Comparison of ENCODE assay signal across 1 cellular context in the genomic region with DNA sequence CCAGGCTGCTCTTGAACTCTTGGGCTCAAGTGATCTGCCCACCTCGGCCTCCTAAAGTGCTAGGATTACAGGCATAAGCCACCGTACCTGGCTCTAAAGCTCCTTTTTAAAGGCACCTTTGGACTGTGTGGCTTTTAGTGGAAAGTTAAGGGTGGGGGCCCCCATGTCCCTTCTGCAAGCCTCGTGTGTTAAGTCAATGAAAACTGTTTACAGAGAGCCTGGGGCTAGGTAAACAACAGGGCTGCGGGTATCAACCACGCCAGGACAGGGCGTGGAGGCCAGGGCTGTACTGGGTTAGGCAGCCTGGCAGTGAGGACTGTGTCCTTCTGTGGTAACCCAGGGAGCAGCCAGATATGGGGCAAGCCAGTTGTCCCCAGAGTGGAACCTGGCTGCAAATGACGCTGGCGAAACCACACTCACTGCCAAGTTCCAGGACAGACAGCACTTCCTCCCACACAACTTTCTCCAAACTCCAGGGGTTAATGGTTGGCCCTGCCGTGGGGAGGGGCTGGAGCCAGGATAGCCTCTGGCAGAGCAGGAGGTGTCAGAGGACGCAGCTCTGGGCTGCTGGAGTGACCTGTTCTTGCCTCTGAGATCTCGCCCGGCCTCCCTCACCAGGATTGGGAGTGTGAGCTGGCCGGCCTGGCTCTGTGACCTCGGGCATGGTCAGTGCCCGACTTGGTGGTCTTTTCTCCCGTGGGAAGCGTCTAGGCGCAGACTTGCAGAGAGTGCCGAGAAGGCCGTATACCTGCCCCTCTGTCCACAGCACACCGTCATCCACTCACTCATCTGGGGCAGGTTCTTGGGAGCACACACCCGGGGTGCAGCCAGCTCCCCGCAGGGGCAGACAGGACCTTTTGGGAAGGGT.
TF ChIP-seq lines count a peak whose summit lies in the region.

No MANE protein-coding gene starts in this region.

TF ChIP-seq in HepG2, 621 proteins besides CTCF, POLR2A, EP300 and RAD21 (continued from another document and continues in another):
- TF ChIP-seq KIAA2018 (CRISPR knock-in tag; IDR thresholded peaks at IDR 0.05; ENCODE audit: borderline replicate concordance) = no peak
- peak; percentile 93 for TF ChIP-seq CHCHD3 (CRISPR knock-in tag; IDR thresholded peaks at IDR 0.05)
- TF ChIP-seq ZFX (CRISPR knock-in tag; IDR thresholded peaks at IDR 0.05; ENCODE audit: low read depth) = peak; percentile 77; the same call in 1 of the 2 replicates
- peak; percentile 97 for TF ChIP-seq MEF2D (CRISPR knock-in tag; IDR thresholded peaks at IDR 0.05)
- TF ChIP-seq POLR2AphosphoS2 (IDR thresholded peaks at IDR 0.05; ENCODE audit: low read depth, low read length) = no peak
- no peak for TF ChIP-seq BCLAF1 (IDR thresholded peaks at IDR 0.05)
- TF ChIP-seq NFIC (IDR thresholded peaks at IDR 0.05; ENCODE audit: low read length) = peak; percentile 87; the same call in 1 of the 2 replicates
- TF ChIP-seq WIZ (CRISPR knock-in tag; IDR thresholded peaks at IDR 0.05) = no peak; the same call in 1 of the 2 replicates
- TF ChIP-seq, protein P1, sequence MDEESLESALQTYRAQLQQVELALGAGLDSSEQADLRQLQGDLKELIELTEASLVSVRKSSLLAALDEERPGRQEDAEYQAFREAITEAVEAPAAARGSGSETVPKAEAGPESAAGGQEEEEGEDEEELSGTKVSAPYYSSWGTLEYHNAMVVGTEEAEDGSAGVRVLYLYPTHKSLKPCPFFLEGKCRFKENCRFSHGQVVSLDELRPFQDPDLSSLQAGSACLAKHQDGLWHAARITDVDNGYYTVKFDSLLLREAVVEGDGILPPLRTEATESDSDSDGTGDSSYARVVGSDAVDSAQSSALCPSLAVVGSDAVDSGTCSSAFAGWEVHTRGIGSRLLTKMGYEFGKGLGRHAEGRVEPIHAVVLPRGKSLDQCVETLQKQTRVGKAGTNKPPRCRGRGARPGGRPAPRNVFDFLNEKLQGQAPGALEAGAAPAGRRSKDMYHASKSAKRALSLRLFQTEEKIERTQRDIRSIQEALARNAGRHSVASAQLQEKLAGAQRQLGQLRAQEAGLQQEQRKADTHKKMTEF (CRISPR knock-in tag; IDR thresholded peaks at IDR 0.05) = peak; percentile 99
- TF ChIP-seq, protein P2, sequence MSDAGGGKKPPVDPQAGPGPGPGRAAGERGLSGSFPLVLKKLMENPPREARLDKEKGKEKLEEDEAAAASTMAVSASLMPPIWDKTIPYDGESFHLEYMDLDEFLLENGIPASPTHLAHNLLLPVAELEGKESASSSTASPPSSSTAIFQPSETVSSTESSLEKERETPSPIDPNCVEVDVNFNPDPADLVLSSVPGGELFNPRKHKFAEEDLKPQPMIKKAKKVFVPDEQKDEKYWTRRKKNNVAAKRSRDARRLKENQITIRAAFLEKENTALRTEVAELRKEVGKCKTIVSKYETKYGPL (CRISPR knock-in tag; IDR thresholded peaks at IDR 0.05) = peak; percentile 36; the same call in 1 of the 2 replicates
- no peak for TF ChIP-seq NONO (IDR thresholded peaks at IDR 0.05)
- TF ChIP-seq NONO (CRISPR knock-in tag; conservative IDR thresholded peaks at IDR 0.05) = peak; percentile 97
- TF ChIP-seq ZNF124 (CRISPR knock-in tag; IDR thresholded peaks at IDR 0.05) = peak; percentile 91; the same call in 1 of the 2 replicates
- no peak; the same call in 1 of the 2 replicates for TF ChIP-seq ZNF761 (CRISPR knock-in tag; conservative IDR thresholded peaks at IDR 0.05)
- peak; percentile 94 for TF ChIP-seq ZNF138 (CRISPR knock-in tag; IDR thresholded peaks at IDR 0.05; ENCODE audit: low read depth)
- TF ChIP-seq ZBTB49 (CRISPR knock-in tag; IDR thresholded peaks at IDR 0.05; ENCODE audit: borderline replicate concordance) = 0 out of 2 replicates have a peak, but pooled peaks have one; percentile 48
- TF ChIP-seq FOXM1 (CRISPR knock-in tag; IDR thresholded peaks at IDR 0.05) = no peak
- TF ChIP-seq ZNF576 (CRISPR knock-in tag; IDR thresholded peaks at IDR 0.05) = no peak
- 0 out of 2 replicates have a peak, but pooled peaks have one; percentile 80 for TF ChIP-seq ZNF713 (CRISPR knock-in tag; IDR thresholded peaks at IDR 0.05)
- TF ChIP-seq ZMYM3 (CRISPR knock-in tag; IDR thresholded peaks at IDR 0.05) = peak; percentile 92
- peak; percentile 88; the same call in 1 of the 2 replicates for TF ChIP-seq NCOR1 (IDR thresholded peaks at IDR 0.05; ENCODE audit: borderline replicate concordance, low read length)
- peak; percentile 90 for TF ChIP-seq ZNF136 (CRISPR knock-in tag; IDR thresholded peaks at IDR 0.05; ENCODE audit: low read depth)
- no peak for TF ChIP-seq HNRNPK (IDR thresholded peaks at IDR 0.05; ENCODE audit: low read depth, low read length, poor library complexity, severe bottlenecking)
- TF ChIP-seq, protein P3, sequence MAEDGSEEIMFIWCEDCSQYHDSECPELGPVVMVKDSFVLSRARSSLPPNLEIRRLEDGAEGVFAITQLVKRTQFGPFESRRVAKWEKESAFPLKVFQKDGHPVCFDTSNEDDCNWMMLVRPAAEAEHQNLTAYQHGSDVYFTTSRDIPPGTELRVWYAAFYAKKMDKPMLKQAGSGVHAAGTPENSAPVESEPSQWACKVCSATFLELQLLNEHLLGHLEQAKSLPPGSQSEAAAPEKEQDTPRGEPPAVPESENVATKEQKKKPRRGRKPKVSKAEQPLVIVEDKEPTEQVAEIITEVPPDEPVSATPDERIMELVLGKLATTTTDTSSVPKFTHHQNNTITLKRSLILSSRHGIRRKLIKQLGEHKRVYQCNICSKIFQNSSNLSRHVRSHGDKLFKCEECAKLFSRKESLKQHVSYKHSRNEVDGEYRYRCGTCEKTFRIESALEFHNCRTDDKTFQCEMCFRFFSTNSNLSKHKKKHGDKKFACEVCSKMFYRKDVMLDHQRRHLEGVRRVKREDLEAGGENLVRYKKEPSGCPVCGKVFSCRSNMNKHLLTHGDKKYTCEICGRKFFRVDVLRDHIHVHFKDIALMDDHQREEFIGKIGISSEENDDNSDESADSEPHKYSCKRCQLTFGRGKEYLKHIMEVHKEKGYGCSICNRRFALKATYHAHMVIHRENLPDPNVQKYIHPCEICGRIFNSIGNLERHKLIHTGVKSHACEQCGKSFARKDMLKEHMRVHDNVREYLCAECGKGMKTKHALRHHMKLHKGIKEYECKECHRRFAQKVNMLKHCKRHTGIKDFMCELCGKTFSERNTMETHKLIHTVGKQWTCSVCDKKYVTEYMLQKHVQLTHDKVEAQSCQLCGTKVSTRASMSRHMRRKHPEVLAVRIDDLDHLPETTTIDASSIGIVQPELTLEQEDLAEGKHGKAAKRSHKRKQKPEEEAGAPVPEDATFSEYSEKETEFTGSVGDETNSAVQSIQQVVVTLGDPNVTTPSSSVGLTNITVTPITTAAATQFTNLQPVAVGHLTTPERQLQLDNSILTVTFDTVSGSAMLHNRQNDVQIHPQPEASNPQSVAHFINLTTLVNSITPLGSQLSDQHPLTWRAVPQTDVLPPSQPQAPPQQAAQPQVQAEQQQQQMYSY (CRISPR knock-in tag; IDR thresholded peaks at IDR 0.05) = peak; percentile 66; the same call in 1 of the 2 replicates
- no peak for TF ChIP-seq USF2 (IDR thresholded peaks at IDR 0.05; ENCODE audit: low read depth, low read length)
- no peak; the same call in 1 of the 2 replicates for TF ChIP-seq USF2 (CRISPR knock-in tag; IDR thresholded peaks at IDR 0.05; ENCODE audit: borderline replicate concordance)
- TF ChIP-seq REPIN1 (CRISPR knock-in tag; IDR thresholded peaks at IDR 0.05; ENCODE audit: borderline replicate concordance, low read depth) = peak; percentile 93
- TF ChIP-seq HOXD1 (CRISPR knock-in tag; IDR thresholded peaks at IDR 0.05) = peak; percentile 97
